ENCODE assay signal across 27 cellular contexts in genomic region chr7:52775881-52776280, GRCh38.
A peak's percentile ranks its signal among the peaks of the same experiment; 100 is the strongest.
DNase-seq lines count a peak whose midpoint lies in the region; ATAC-seq, FAIRE-seq and TF ChIP-seq lines count a peak whose summit lies in the region.
"Had no signal": no experiment of that assay in that cellular context is flagged by ENCODE, and none has a peak within 500 bp of the region (broad histone marks: within the 10 kb centered on the region; RNA-seq: fewer than 3 reads in every experiment).

No MANE protein-coding gene starts in this region.

- dilution Hi-C loops in endothelial cell of umbilical vein (cut with MboI; ENCODE audit: extremely low pct_ligation_motif_present, low sequenced_read_pairs), result no loop called here

- H4K20me1 ChIP-seq in OCI-LY1 (ENCODE audit: insufficient read depth, low read length), result no peaks in the 10 kb centered on the region
- no peaks in the 10 kb centered on the region for H4K20me1 ChIP-seq in endothelial cell of umbilical vein (replicated peaks; ENCODE audit: control insufficient read depth, extremely low read depth, insufficient read depth, low read length)
- H4K20me1 ChIP-seq: BLaER1 had no signal

- DNase-seq in Right ventricle myocardium inferior (ENCODE audit: missing footprints) (no peak), left ventricle myocardium inferior (no peak), LNCaP clone FGC (ENCODE audit: low read depth) (peak; percentile 92), endothelial cell of umbilical vein (ENCODE audit: low read depth, low spot score) (peak; percentile 8), kidney (no peak)
- DNase-seq in activated effector memory CD4-positive, alpha-beta T cell treated with anti-CD3 and anti-CD28 coated beads, Interleukin-2, amount 50 U/mL, for 16 hours, result no peak
- DNase-seq: 8988T; ACHN; BE2C; C1 segment of cervical spinal cord; CD4-positive, alpha-beta memory T cell; CD4-positive, CD25-positive, alpha-beta regulatory T cell; CD8-positive, alpha-beta memory T cell; COR-L47; DMS 273 treated with DMSO at 0.1 percent for 48 hours; DMS153; DMS53; DMS79; DND-41; EL; GDM1 had no signal

- H3K36me3 ChIP-seq in left ventricle myocardium inferior, result no peaks in the 10 kb centered on the region
- H3K36me3 ChIP-seq in OCI-LY1 (ENCODE audit: insufficient read depth, low read length), result no peaks in the 10 kb centered on the region
- H3K36me3 ChIP-seq in endothelial cell of umbilical vein (ENCODE audit: control insufficient read depth in 2 of 2, extremely low read depth in 1 of 2, insufficient read depth in 2 of 2, low read length in 2 of 2), result no peaks in the 10 kb centered on the region
- no peaks in the 10 kb centered on the region for H3K36me3 ChIP-seq in kidney (ENCODE audit: control insufficient read depth in 1 of 2, insufficient read depth in 2 of 2, low read length in 2 of 2)
- H3K36me3 ChIP-seq: BE2C, BLaER1 had no signal

- H2AFZ ChIP-seq in OCI-LY1 (ENCODE audit: low read length) (peak overlapping the region; percentile 2; the same call in 1 of the 2 replicates), endothelial cell of umbilical vein (ENCODE audit: low read depth, low read length) (peak overlapping the region; percentile 38)

- H3K4me2 ChIP-seq in OCI-LY1 (ENCODE audit: low read length), result no peak overlapping the region
- peak overlapping the region; percentile 17 for H3K4me2 ChIP-seq in endothelial cell of umbilical vein (ENCODE audit: insufficient read depth, low read length)
- H3K4me2 ChIP-seq: BLaER1 had no signal

- no peaks in the 10 kb centered on the region for H3K79me2 ChIP-seq in OCI-LY1 (ENCODE audit: insufficient read depth, low read length)
- no peaks in the 10 kb centered on the region for H3K79me2 ChIP-seq in endothelial cell of umbilical vein (ENCODE audit: control insufficient read depth, insufficient read depth, low read length)

- intact Hi-C loops in Right ventricle myocardium inferior (cut with DNase I) (no loop called here), left ventricle myocardium inferior (cut with micrococcal nuclease) (no loop called here), endothelial cell of umbilical vein (cut with micrococcal nuclease) (no loop called here), kidney (cut with DNase I) (no loop called here)

- H3K9me2 ChIP-seq in OCI-LY1 (ENCODE audit: low read depth, low read length), result no peaks in the 10 kb centered on the region

- no peak for TF ChIP-seq POLR2A in endothelial cell of umbilical vein (IDR thresholded peaks at IDR 0.05; ENCODE audit: low read depth, low read length)

- peak; percentile 44 for ATAC-seq in Right ventricle myocardium inferior
- ATAC-seq: GM12878 had no signal

- TF ChIP-seq CTCF in left ventricle myocardium inferior (IDR thresholded peaks at IDR 0.05; ENCODE audit: borderline replicate concordance), result no peak
- TF ChIP-seq CTCF in LNCaP clone FGC (IDR thresholded peaks at IDR 0.05; ENCODE audit: control insufficient read depth, extremely low read depth, insufficient read depth), result no peak
- TF ChIP-seq CTCF in OCI-LY1 (IDR thresholded peaks at IDR 0.05; ENCODE audit: low read length), result no peak
- no peak for TF ChIP-seq CTCF in endothelial cell of umbilical vein (IDR thresholded peaks at IDR 0.05; ENCODE audit: extremely low read depth in 1 of 2, insufficient read depth in 1 of 2, low read depth in 1 of 2, low read length in 2 of 2)
- TF ChIP-seq CTCF in kidney (IDR thresholded peaks at IDR 0.05; ENCODE audit: borderline replicate concordance, extremely low read depth, insufficient read depth), result no peak

- no peak for FAIRE-seq in endothelial cell of umbilical vein (lab: Jason Lieb, UNC)
- FAIRE-seq in kidney (lab: Jason Lieb, UNC), result no peak
- FAIRE-seq: A204.1, GM12878, GM12892, GM18507 had no signal

- no peak overlapping the region for H3K4me3 ChIP-seq in left ventricle myocardium inferior
- no peak overlapping the region for H3K4me3 ChIP-seq in LNCaP clone FGC (ENCODE audit: low read depth, low read length)
- no peak overlapping the region for H3K4me3 ChIP-seq in OCI-LY1 (ENCODE audit: low read depth, low read length, poor library complexity, severe bottlenecking)
- no peak overlapping the region for H3K4me3 ChIP-seq in endothelial cell of umbilical vein (replicated peaks in 1 of 3; ENCODE audit: insufficient read depth in 1 of 3, low read depth in 1 of 3, low read length in 3 of 3)
- no peak overlapping the region for H3K4me3 ChIP-seq in kidney (ENCODE audit: low read length in 2 of 2)
- H3K4me3 ChIP-seq: BLaER1, GM12878 had no signal

- CTCF ChIA-PET in endothelial cell of umbilical vein (lab: Charles Lee), result no interaction called here

- H3K27me3 ChIP-seq in left ventricle myocardium inferior (ENCODE audit: low read depth), result no peaks in the 10 kb centered on the region
- no peaks in the 10 kb centered on the region for H3K27me3 ChIP-seq in OCI-LY1 (ENCODE audit: insufficient read depth, low read length)
- no peaks in the 10 kb centered on the region for H3K27me3 ChIP-seq in endothelial cell of umbilical vein (ENCODE audit: control insufficient read depth in 2 of 2, insufficient read depth in 2 of 2, low read length in 2 of 2)
- H3K27me3 ChIP-seq: BE2C, BLaER1 had no signal

- H3K4me1 ChIP-seq in left ventricle myocardium inferior, result no peaks in the 10 kb centered on the region
- H3K4me1 ChIP-seq in OCI-LY1 (ENCODE audit: insufficient read depth, low read length, severe bottlenecking), result peaks cover 64% of the 10 kb centered on the region
- peaks cover 18% of the 10 kb centered on the region for H3K4me1 ChIP-seq in endothelial cell of umbilical vein (ENCODE audit: control insufficient read depth, extremely low read depth, insufficient read depth, low read length)
- no peaks in the 10 kb centered on the region for H3K4me1 ChIP-seq in kidney (ENCODE audit: control insufficient read depth in 1 of 2, insufficient read depth in 1 of 2, low read depth in 1 of 2, low read length in 2 of 2)
- H3K4me1 ChIP-seq: BLaER1 had no signal

- H3K9me3 ChIP-seq in left ventricle myocardium inferior (replicated peaks) (peaks cover 20% of the 10 kb centered on the region), OCI-LY1 (ENCODE audit: low read length) (peaks cover 6% of the 10 kb centered on the region; the same call in 1 of the 2 replicates), endothelial cell of umbilical vein (replicated peaks; ENCODE audit: control insufficient read depth, insufficient read depth, low read length) (no peaks in the 10 kb centered on the region), kidney (ENCODE audit: control insufficient read depth in 1 of 2, low read length in 2 of 2) (no peaks in the 10 kb centered on the region)
- H3K9me3 ChIP-seq: BE2C, BLaER1 had no signal

- H3K9me1 ChIP-seq in endothelial cell of umbilical vein (replicated peaks; ENCODE audit: control insufficient read depth, extremely low read depth, insufficient read depth, low read length), result no peaks in the 10 kb centered on the region

- POLR2A ChIA-PET in endothelial cell of umbilical vein (lab: Charles Lee), result no interaction called here

- TSS peak; percentile 77 for BruUV-seq in endothelial cell of umbilical vein (replicated peaks; lab: Mats Ljungman, UMichigan)

- H3K27ac ChIP-seq in left ventricle myocardium inferior (replicated peaks), result no peak overlapping the region
- no peak overlapping the region for H3K27ac ChIP-seq in OCI-LY1 (ENCODE audit: low read depth, low read length, poor library complexity, severe bottlenecking)
- H3K27ac ChIP-seq in endothelial cell of umbilical vein (ENCODE audit: insufficient read depth, low read depth, low read length), result peak overlapping the region; percentile 52
- H3K27ac ChIP-seq in kidney (ENCODE audit: low read depth in 2 of 2, low read length in 2 of 2), result no peak overlapping the region
- H3K27ac ChIP-seq: BLaER1 had no signal

- no peak overlapping the region for H3K9ac ChIP-seq in OCI-LY1 (ENCODE audit: low read length)
- H3K9ac ChIP-seq in endothelial cell of umbilical vein (replicated peaks; ENCODE audit: extremely low read depth, insufficient read depth, low read length), result no peak overlapping the region
- H3K9ac ChIP-seq in kidney (ENCODE audit: low read length in 2 of 2), result no peak overlapping the region
- H3K9ac ChIP-seq: BLaER1 had no signal

- no peaks in the 10 kb centered on the region for H3F3A ChIP-seq in OCI-LY1 (ENCODE audit: insufficient read depth, low read length)

TF ChIP-seq in endothelial cell of umbilical vein, 7 proteins besides CTCF, POLR2A, EP300 and RAD21:
- TF ChIP-seq JUN (IDR thresholded peaks at IDR 0.05; ENCODE audit: borderline replicate concordance, insufficient read depth, insufficient read length, low read depth), result no peak
- no peak for TF ChIP-seq GATA2 (IDR thresholded peaks at IDR 0.05; ENCODE audit: insufficient read depth, insufficient read length, low read depth, low read length)
- no peak for TF ChIP-seq MAX (IDR thresholded peaks at IDR 0.05; ENCODE audit: insufficient read depth, insufficient read length)

Comparison
In these comparisons a context has a peak if more than half of its experiments do, and no peak if none do; other contexts are left out.
1. DNase-seq: peak in LNCaP clone FGC (single experiment) and endothelial cell of umbilical vein (single experiment); none in Right ventricle myocardium inferior (single experiment), left ventricle myocardium inferior (single experiment), activated effector memory CD4-positive, alpha-beta T cell treated with anti-CD3 and anti-CD28 coated beads, Interleukin-2, amount 50 U/mL, for 16 hours (single experiment) and kidney (single experiment).